In the genomic region with DNA sequence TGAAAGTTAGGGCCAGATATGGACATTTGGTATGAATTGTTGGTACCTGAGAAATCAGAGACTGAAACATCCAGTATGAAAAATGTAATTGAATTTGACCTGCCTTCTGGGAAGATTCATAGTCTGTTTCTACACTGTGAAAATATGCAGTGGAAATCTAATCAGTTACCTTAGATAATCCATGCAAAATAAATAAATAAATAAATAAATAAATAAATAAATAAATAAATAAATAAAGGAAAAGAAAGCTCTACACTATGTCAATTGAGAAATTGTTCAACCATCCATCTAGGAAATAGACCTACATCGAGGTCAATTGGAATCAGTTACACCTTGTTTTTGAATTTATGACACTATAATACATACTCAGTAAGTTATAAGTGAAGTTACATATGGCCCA, we compare ENCODE assay signal across 32 cellular contexts.
"Had no signal": no experiment of that assay in that cellular context is flagged by ENCODE, and none has a peak within 500 bp of the region (broad histone marks: within the 10 kb centered on the region; RNA-seq: fewer than 3 reads in every experiment).

No MANE protein-coding gene starts in this region.

- ATAC-seq: activated naive CD4-positive, alpha-beta T cell treated with anti-CD3 and anti-CD28 coated beads, Interleukin-2, amount 50 U/mL, for 72 hours; activated naive CD8-positive, alpha-beta T cell treated with anti-CD3 and anti-CD28 coated beads, Interleukin-2, amount 50 U/mL, for 24 hours; activated T-cell treated with anti-CD3 and anti-CD28 coated beads, Interleukin-2, amount 50 U/mL, for 4 hours; activated T-cell treated with anti-CD3 and anti-CD28 coated beads, Interleukin-2, amount 50 U/mL, for 72 hours; activated T-helper 17 cell treated with anti-CD3 and anti-CD28 coated beads, Interleukin-2, amount 50 U/mL, for 72 hours; body of pancreas had no signal

- H3K4me3 ChIP-seq: adrenal gland, ascending aorta, body of pancreas, breast epithelium, cardiac muscle cell had no signal

- H3K4me1 ChIP-seq: adrenal gland, ascending aorta, body of pancreas, breast epithelium had no signal

- FAIRE-seq: astrocyte, bronchial epithelial cell had no signal

- H3K36me3 ChIP-seq: adrenal gland, ascending aorta, brain microvascular endothelial cell, breast epithelium, cardiac muscle cell had no signal

- H3K9me3 ChIP-seq: adrenal gland, ascending aorta, body of pancreas, breast epithelium had no signal

- DNase-seq: activated effector memory CD4-positive, alpha-beta T cell treated with anti-CD3 and anti-CD28 coated beads, Interleukin-2, amount 50 U/mL, for 16 hours; activated effector memory CD4-positive, alpha-beta T cell treated with Interleukin-2 at 50 U/mL for 16 hours; activated gamma-delta T cell; activated gamma-delta T cell treated with Interleukin-2 at 50 U/mL for 16 hours; activated naive CD4-positive, alpha-beta T cell; activated naive CD4-positive, alpha-beta T cell treated with anti-CD3 and anti-CD28 coated beads for 36 hours; activated naive CD4-positive, alpha-beta T cell treated with anti-CD3 and anti-CD28 coated beads, Interleukin-2, amount 10 ng/mL, durations not matched to agents 7 days and 5 days; activated naive CD4-positive, alpha-beta T cell treated with anti-CD3 and anti-CD28 coated beads, Interleukin-2, amount 50 U/mL, for 16 hours; activated naive CD4-positive, alpha-beta T cell treated with Interleukin-2 at 50 U/mL for 16 hours; activated naive CD8-positive, alpha-beta T cell treated with anti-CD3 and anti-CD28 coated beads for 36 hours; activated naive CD8-positive, alpha-beta T cell treated with anti-CD3 and anti-CD28 coated beads, Interleukin-2, amount 10 ng/mL, durations not matched to agents 7 days and 5 days; activated naive CD8-positive, alpha-beta T cell treated with anti-CD3 and anti-CD28 coated beads, Interleukin-2, amount 50 U/mL, for 24 hours; activated T-cell treated with anti-CD3 and anti-CD28 coated beads, Interleukin-2, amount 50 U/mL, for 4 hours; activated T-cell treated with anti-CD3 and anti-CD28 coated beads, Interleukin-2, amount 50 U/mL, for 48 hours; activated T-cell treated with anti-CD3 and anti-CD28 coated beads, Interleukin-2, amount 50 U/mL, for 72 hours; adrenal gland; amniotic stem cell; amygdala; anterior cingulate cortex; aorta; body of pancreas; brain microvascular endothelial cell; caudate nucleus; central memory CD4-positive, alpha-beta T cell; cerebellar nuclear complex had no signal

- H3K27ac ChIP-seq: adrenal gland, ascending aorta, body of pancreas, brain microvascular endothelial cell, breast epithelium, cardiac muscle cell had no signal
